Comparison of ENCODE assay signal across 15 cellular contexts in genomic region chr13:90105276-90105675, GRCh38.
DNase-seq lines count a peak whose midpoint lies in the region; ATAC-seq, FAIRE-seq and TF ChIP-seq lines count a peak whose summit lies in the region.
"Had no signal": no experiment of that assay in that cellular context is flagged by ENCODE, and none has a peak within 500 bp of the region (broad histone marks: within the 10 kb centered on the region; RNA-seq: fewer than 3 reads in every experiment).

No MANE protein-coding gene starts in this region.

- POLR2A ChIA-PET in A673 (lab: Charles Lee; ENCODE audit: low non-redundant PET): no interaction called here

- H3K27ac ChIP-seq in A673 (ENCODE audit: low read depth, low read length, poor library complexity, severe bottlenecking) (peak overlapping the region; percentile 60), pancreas (no peak overlapping the region), neural progenitor cell (no peak overlapping the region)
- H3K27ac ChIP-seq: gastrocnemius medialis, spleen, upper lobe of left lung had no signal

- peak; percentile 3 for DNase-seq in A673 (ENCODE audit: low spot score)
- peak; percentile 68 for DNase-seq in SIG-M5 treated with dmso at 0.1 percent for 504 hours (lab: John Stamatoyannopoulos, UW; ENCODE audit: unreplicated experiment)
- peak; percentile 33 for DNase-seq in fibroblast of pulmonary artery (ENCODE audit: low read depth)
- no peak for DNase-seq in cerebellar nuclear complex (lab: John Stamatoyannopoulos, UW)
- no peak for DNase-seq in pancreas
- DNase-seq in neural progenitor cell (ENCODE audit: low spot score): no peak
- DNase-seq: activated CD4-positive, alpha-beta T cell treated with anti-CD3 and anti-CD28 coated beads, Interleukin-2, amount 50 U/mL, for 48 hours; gastrocnemius medialis; NCI-H1105 treated with DMSO at 0.1 percent for 48 hours; NCI-H748 treated with DMSO at 0.1 percent for 48 hours; spleen; T-helper 1 cell had no signal

- H3K27me3 ChIP-seq in A673 (replicated peaks; ENCODE audit: insufficient read depth, low read depth, low read length, poor library complexity) (no peaks in the 10 kb centered on the region), pancreas (no peaks in the 10 kb centered on the region), neural progenitor cell (no peaks in the 10 kb centered on the region)
- H3K27me3 ChIP-seq: gastrocnemius medialis, spleen, upper lobe of left lung had no signal

- no peaks in the 10 kb centered on the region for H3K36me3 ChIP-seq in A673 (ENCODE audit: insufficient read depth, low read length, poor library complexity, severe bottlenecking)
- H3K36me3 ChIP-seq in pancreas: no peaks in the 10 kb centered on the region
- H3K36me3 ChIP-seq in neural progenitor cell: no peaks in the 10 kb centered on the region
- H3K36me3 ChIP-seq: gastrocnemius medialis, spleen, upper lobe of left lung had no signal

- H3K4me1 ChIP-seq in A673 (ENCODE audit: insufficient read depth, low read length, poor library complexity, severe bottlenecking) (peaks cover 7% of the 10 kb centered on the region), pancreas (no peaks in the 10 kb centered on the region), neural progenitor cell (no peaks in the 10 kb centered on the region)
- H3K4me1 ChIP-seq: gastrocnemius medialis, spleen, upper lobe of left lung had no signal

- H3K4me3 Mint-ChIP-seq in neural progenitor cell: no peak overlapping the region

- H3K79me2 ChIP-seq in neural progenitor cell (ENCODE audit: low read depth): no peaks in the 10 kb centered on the region

- no peaks in the 10 kb centered on the region for H3K36me3 Mint-ChIP-seq in neural progenitor cell

- CTCF ChIA-PET in A673 (lab: Charles Lee): no interaction called here

- no peaks in the 10 kb centered on the region for H4K20me1 ChIP-seq in neural progenitor cell (ENCODE audit: low read depth)

- H3K4me2 ChIP-seq in neural progenitor cell: no peak overlapping the region

- no peaks in the 10 kb centered on the region for H3F3A ChIP-seq in neural progenitor cell (ENCODE audit: low read depth)

- H3K9me3 ChIP-seq in A673 (ENCODE audit: low read depth, low read length, poor library complexity, severe bottlenecking): no peaks in the 10 kb centered on the region
- no peaks in the 10 kb centered on the region for H3K9me3 ChIP-seq in pancreas
- H3K9me3 ChIP-seq in neural progenitor cell (ENCODE audit: low read depth): no peaks in the 10 kb centered on the region
- H3K9me3 ChIP-seq: gastrocnemius medialis had no signal

- H3K4me3 ChIP-seq in A673 (ENCODE audit: low read depth, low read length, poor library complexity, severe bottlenecking) (no peak overlapping the region), fibroblast of pulmonary artery (replicated peaks; ENCODE audit: low read depth, low read length) (no peak overlapping the region), pancreas (no peak overlapping the region), neural progenitor cell (no peak overlapping the region)
- H3K4me3 ChIP-seq: gastrocnemius medialis, spleen, upper lobe of left lung had no signal

- no TSS peak for BruUV-seq in A673 (replicated peaks; lab: Mats Ljungman, UMichigan)

- no peak for FAIRE-seq in pancreas (lab: Jason Lieb, UNC)

- H3K27me3 Mint-ChIP-seq in neural progenitor cell (ENCODE audit: insufficient read depth, low read depth): no peaks in the 10 kb centered on the region

- no peak overlapping the region for H3K9ac ChIP-seq in neural progenitor cell

- peak; percentile 83 for ATAC-seq in HG03432 (IDR thresholded peaks at IDR 0.05; ENCODE audit: unreplicated experiment)
- no peak for ATAC-seq in pancreas
- no peak for ATAC-seq in HG03045 (IDR thresholded peaks at IDR 0.05; ENCODE audit: unreplicated experiment)
- ATAC-seq: gastrocnemius medialis had no signal

- H3K9me3 Mint-ChIP-seq in neural progenitor cell: peaks cover 8% of the 10 kb centered on the region

- TF ChIP-seq CTCF in A673 (conservative IDR thresholded peaks at IDR 0.05; ENCODE audit: low read depth, low read length) (no peak), fibroblast of pulmonary artery (IDR thresholded peaks at IDR 0.05; ENCODE audit: low read length, missing control alignments) (no peak), pancreas (IDR thresholded peaks at IDR 0.05) (no peak), neural progenitor cell (IDR thresholded peaks at IDR 0.05) (no peak)

- no peak overlapping the region for H2AFZ ChIP-seq in neural progenitor cell (replicated peaks)

- H3K27ac Mint-ChIP-seq in neural progenitor cell: no peak overlapping the region

- peaks cover 3% of the 10 kb centered on the region for H3K4me1 Mint-ChIP-seq in neural progenitor cell

- intact Hi-C loops in A673 (cut with micrococcal nuclease; ENCODE audit: unreplicated experiment) (no loop called here), pancreas (cut with DNase I) (no loop called here)

Comparison
In these comparisons a context has a peak if more than half of its experiments do, and no peak if none do; other contexts are left out.
1. DNase-seq: peak in A673 (single experiment), SIG-M5 treated with dmso at 0.1 percent for 504 hours (single experiment) and fibroblast of pulmonary artery (single experiment); none in cerebellar nuclear complex (0 of 2), pancreas (0 of 6) and neural progenitor cell (single experiment).